23 cellular contexts compared by ENCODE assay signal in the genomic region with DNA sequence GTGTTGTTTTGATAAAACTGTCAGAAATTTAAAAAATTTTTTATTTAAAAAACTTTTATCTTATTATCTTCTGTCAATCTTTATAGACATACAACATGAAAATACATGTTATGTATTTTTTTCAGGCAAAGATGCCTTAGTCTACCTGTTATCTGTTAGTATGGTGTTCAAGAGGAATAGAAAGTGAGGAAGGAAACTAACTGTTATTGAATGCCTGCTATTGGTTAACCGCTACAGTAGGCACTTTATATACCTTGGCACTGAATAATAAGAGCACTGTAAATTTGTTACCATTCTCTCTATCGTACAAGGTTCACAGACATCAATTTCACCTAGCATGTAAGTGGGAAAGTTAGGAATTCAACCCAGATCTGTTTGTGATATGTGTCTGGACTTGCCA.
"Had no signal": no experiment of that assay in that cellular context is flagged by ENCODE, and none has a peak within 500 bp of the region (broad histone marks: within the 10 kb centered on the region; RNA-seq: fewer than 3 reads in every experiment).

No MANE protein-coding gene starts in this region.

- H3K4me1 ChIP-seq: esophagus squamous epithelium, gastrocnemius medialis, psoas muscle, sigmoid colon, testis, tibial artery had no signal

- H3K36me3 ChIP-seq: esophagus squamous epithelium, gastrocnemius medialis, ovary, sigmoid colon, tibial artery had no signal

- DNase-seq: dermis blood vessel endothelial cell; effector memory CD4-positive, alpha-beta T cell; erythroblast; esophagus squamous epithelium; gastrocnemius medialis; head of caudate nucleus; natural killer cell; occipital lobe; ovary; posterior cingulate gyrus; psoas muscle; right cardiac atrium; sigmoid colon; stimulated activated CD4-positive, alpha-beta T cell treated with anti-CD3 and anti-CD28 coated beads, Interleukin-4, amount 100 ng/mL, for 4 hours; stimulated activated naive CD8-positive, alpha-beta T cell treated with anti-CD3 and anti-CD28 coated beads, Interleukin-15, Interleukin-2, amounts not matched to agents 100 U/mL and 50 U/mL, for 24 hours; substantia nigra; testis; tibial artery had no signal

- FAIRE-seq: endothelial cell of umbilical vein, keratinocyte had no signal

- ATAC-seq: gastrocnemius medialis; left lobe of liver; natural killer cell; psoas muscle; right cardiac atrium; stimulated activated memory B cell treated with anti-CD40 and anti-IgM and Interleukin-4, amounts not matched to agents 10 μg/mL and 1 μg/mL and 100 μg/mL, for 72 hours; stimulated activated naive CD8-positive, alpha-beta T cell treated with anti-CD3 and anti-CD28 coated beads, Interleukin-15, Interleukin-2, amounts not matched to agents 100 U/mL and 50 U/mL, for 24 hours had no signal

- H3K27ac ChIP-seq: coronary artery, esophagus squamous epithelium, gastrocnemius medialis, ovary, psoas muscle, sigmoid colon, testis, tibial artery had no signal

- H3K4me3 ChIP-seq: coronary artery, esophagus squamous epithelium, gastrocnemius medialis, ovary, psoas muscle, sigmoid colon, testis, tibial artery had no signal

- H3K27me3 ChIP-seq: esophagus squamous epithelium, gastrocnemius medialis, ovary, sigmoid colon, testis, tibial artery had no signal

- H3K9me3 ChIP-seq: esophagus squamous epithelium, gastrocnemius medialis, ovary, psoas muscle, sigmoid colon, testis, tibial artery had no signal
